In the genomic region with DNA sequence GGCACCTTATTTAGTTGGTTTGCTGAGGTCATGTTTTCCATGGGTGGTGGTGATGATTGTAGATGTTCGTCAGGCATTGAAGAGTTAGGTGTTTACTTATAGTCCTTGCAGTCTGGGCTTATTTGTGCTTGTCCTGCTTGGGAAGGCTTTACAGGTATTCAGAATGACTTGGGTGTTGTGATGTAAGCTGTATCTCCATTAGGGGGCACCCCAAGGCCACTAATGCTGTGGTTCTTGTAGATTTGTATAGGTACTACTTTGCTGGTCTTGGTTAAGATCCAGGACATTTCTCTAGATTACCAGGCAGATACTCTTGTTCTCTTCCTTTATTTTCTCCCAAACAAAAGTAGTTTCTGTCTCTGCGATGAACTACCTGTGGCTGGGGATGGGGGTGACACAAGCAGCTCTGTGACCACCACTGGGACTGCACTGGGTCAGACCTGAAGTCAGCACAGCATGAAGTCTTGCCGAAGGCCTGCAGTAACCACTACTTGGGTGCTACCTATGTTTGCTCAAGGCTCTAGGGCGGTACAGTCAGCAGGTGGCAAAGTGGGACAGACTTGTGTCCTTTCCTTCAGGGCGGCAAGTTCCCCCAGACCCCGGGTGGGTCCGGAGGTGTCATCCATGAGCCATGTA, we compare ENCODE assay signal across 9 cellular contexts. TPM values are rescaled to one million over a fixed set of nuclear protein-coding genes. Genes with fewer than 3 reads are reported as not detected.
DNase-seq lines count a peak whose midpoint lies in the region; ATAC-seq and TF ChIP-seq lines count a peak whose summit lies in the region.
"Had no signal": no experiment of that assay in that cellular context is flagged by ENCODE, and none has a peak within 500 bp of the region (broad histone marks: within the 10 kb centered on the region; RNA-seq: fewer than 3 reads in every experiment).

No MANE protein-coding gene starts in this region.

- no peaks in the 10 kb centered on the region for H3K9me3 ChIP-seq in breast epithelium
- H3K9me3 ChIP-seq in OCI-LY3 (ENCODE audit: insufficient read depth, low read length) = no peaks in the 10 kb centered on the region
- no peaks in the 10 kb centered on the region for H3K9me3 ChIP-seq in neuronal stem cell (replicated peaks in 1 of 2; ENCODE audit: control insufficient read depth in 2 of 2, insufficient read depth in 1 of 2, low read depth in 1 of 2, low read length in 2 of 2)

- H2AFZ ChIP-seq in OCI-LY3 (ENCODE audit: low read depth, low read length) (no peak overlapping the region), neuronal stem cell (ENCODE audit: low read length) (no peak overlapping the region)

- H3K4me2 ChIP-seq in OCI-LY3 (ENCODE audit: low read length) = no peak overlapping the region
- H3K4me2 ChIP-seq in neuronal stem cell (ENCODE audit: insufficient read depth, low read length, poor library complexity, severe bottlenecking) = no peak overlapping the region

- no TSS peak for BruUV-seq in MCF 10A (replicated peaks; lab: Mats Ljungman, UMichigan)

- H3K4me1 ChIP-seq in breast epithelium (no peaks in the 10 kb centered on the region), OCI-LY3 (ENCODE audit: low read length) (peaks cover 5% of the 10 kb centered on the region; the same call in 1 of the 2 replicates), foreskin keratinocyte (no peaks in the 10 kb centered on the region), neuronal stem cell (ENCODE audit: control insufficient read depth in 2 of 2, insufficient read depth in 1 of 2, low read depth in 1 of 2, low read length in 2 of 2) (peaks cover 0 to 5% of the 10 kb centered on the region in 2 donors)

- no peak overlapping the region for H3K4ac ChIP-seq in neuronal stem cell (ENCODE audit: low read length)

- H2AK5ac ChIP-seq in neuronal stem cell (ENCODE audit: low read depth, low read length) = no peak overlapping the region

- H4K20me1 ChIP-seq in OCI-LY3 (ENCODE audit: insufficient read depth, low read length) = no peaks in the 10 kb centered on the region

- H3K36me3 ChIP-seq in breast epithelium = no peaks in the 10 kb centered on the region
- H3K36me3 ChIP-seq in OCI-LY3 (replicated peaks; ENCODE audit: low read depth, low read length) = no peaks in the 10 kb centered on the region
- H3K36me3 ChIP-seq in neuronal stem cell (replicated peaks in 1 of 2; ENCODE audit: control insufficient read depth in 2 of 2, insufficient read depth in 2 of 2, low read length in 2 of 2) = no peaks in the 10 kb centered on the region

- ATAC-seq in HG02678 (IDR thresholded peaks at IDR 0.05; ENCODE audit: unreplicated experiment) = peak; percentile 65
- ATAC-seq in foreskin keratinocyte = peak; percentile 37

- no peak overlapping the region for H4K91ac ChIP-seq in neuronal stem cell (ENCODE audit: low read depth, low read length, poor library complexity)

- peaks cover 6% of the 10 kb centered on the region for H3K36me3 Mint-ChIP-seq in MCF 10A (ENCODE audit: insufficient read depth, unreplicated experiment)

- peaks cover 29% of the 10 kb centered on the region for H3K27me3 Mint-ChIP-seq in MCF 10A (ENCODE audit: insufficient read depth, unreplicated experiment)

- peak; percentile 45 for TF ChIP-seq CTCF in MCF 10A (IDR thresholded peaks at IDR 0.05; ENCODE audit: unreplicated experiment)
- TF ChIP-seq CTCF in breast epithelium (IDR thresholded peaks at IDR 0.05) = no peak
- TF ChIP-seq CTCF in OCI-LY3 (IDR thresholded peaks at IDR 0.05; ENCODE audit: low read depth, low read length) = peak; percentile 72
- peak; percentile 59 for TF ChIP-seq CTCF in foreskin keratinocyte (conservative IDR thresholded peaks at IDR 0.05)

- no peak overlapping the region for H2BK5ac ChIP-seq in neuronal stem cell (ENCODE audit: low read length)

- no peak overlapping the region for H2BK15ac ChIP-seq in neuronal stem cell (ENCODE audit: low read length)

- CTCF ChIA-PET in MCF 10A (lab: Yijun Ruan, JAX) = interaction anchor here (0.6 to 1.3 kb wide), 5 partner anchors 12 to 693 kb away, joined by 3 to 4 read pairs (median 3); no protein-coding TSS in a partner anchor

- no peak overlapping the region for H4K8ac ChIP-seq in neuronal stem cell (ENCODE audit: low read depth, low read length)

- H3K18ac ChIP-seq in neuronal stem cell (ENCODE audit: low read length) = no peak overlapping the region

- no peak overlapping the region for H3K4me3 Mint-ChIP-seq in MCF 10A (ENCODE audit: unreplicated experiment)
- H3K4me3 Mint-ChIP-seq: dendritic cell treated with granulocyte-macrophage colony-stimulating factor and Interleukin-4, amounts not matched to agents 40 ng/mL and 50 ng/mL, for 4 days had no signal

- H3K4me3 ChIP-seq in breast epithelium (no peak overlapping the region), OCI-LY3 (ENCODE audit: low read length) (no peak overlapping the region), neuronal stem cell (ENCODE audit: low read length in 2 of 2) (no peak overlapping the region)

- intact Hi-C loops in MCF 10A (cut with micrococcal nuclease) = no loop called here
- intact Hi-C loops in breast epithelium (cut with DNase I; ENCODE audit: low total_unique reads) = no loop called here

- POLR2A ChIA-PET in MCF 10A (lab: Yijun Ruan, JAX) = no interaction called here

- no CpG with 5 or more reads among the region's 7 CpGs for WGBS in neuronal stem cell (ENCODE audit: extremely low coverage in 2 of 2, insufficient read length in 2 of 2, insufficient replicate concordance in 1 of 2), 2 donors

- no peak for TF ChIP-seq POLR2A in breast epithelium (IDR thresholded peaks at IDR 0.05)

- DNase-seq in MCF 10A (ENCODE audit: unreplicated experiment) (peak; percentile 60), breast epithelium (ENCODE audit: low spot score in 2 of 2) (no peak), foreskin keratinocyte (peak in 1 of 2 donors; percentile 37), neuronal stem cell (ENCODE audit: low spot score) (no peak), dedifferentiated amniotic fluid mesenchymal stem cell (ENCODE audit: extremely low spot score) (no peak)
- DNase-seq in NK-92 treated with Interleukin-12 subunit alpha and Interleukin-12 subunit beta, amount 100 ng/mL, for 24 hours (lab: John Stamatoyannopoulos, UW) = no peak

- H2BK120ac ChIP-seq in neuronal stem cell (ENCODE audit: low read depth, low read length) = no peak overlapping the region

- no peak overlapping the region for H3K27ac ChIP-seq in breast epithelium
- H3K27ac ChIP-seq in OCI-LY3 (ENCODE audit: low read length) = no peak overlapping the region
- H3K27ac ChIP-seq in foreskin keratinocyte = no peak overlapping the region
- H3K27ac ChIP-seq in neuronal stem cell (replicated peaks; ENCODE audit: low read length) = no peak overlapping the region

- H3K27me3 ChIP-seq in breast epithelium (no peaks in the 10 kb centered on the region), OCI-LY3 (ENCODE audit: low read depth, low read length) (no peaks in the 10 kb centered on the region), foreskin keratinocyte (peaks cover 3% of the 10 kb centered on the region), neuronal stem cell (ENCODE audit: control insufficient read depth in 3 of 3, insufficient read depth in 3 of 3, low read depth in 1 of 3, low read length in 3 of 3) (no peaks in the 10 kb centered on the region)

- no peak overlapping the region for H3K9ac ChIP-seq in OCI-LY3 (ENCODE audit: low read length)
- H3K9ac ChIP-seq in neuronal stem cell (ENCODE audit: low read depth, low read length, poor library complexity) = no peak overlapping the region

- H3K14ac ChIP-seq in neuronal stem cell (ENCODE audit: low read length) = no peak overlapping the region

- H3K79me2 ChIP-seq in OCI-LY3 (ENCODE audit: low read length) = no peaks in the 10 kb centered on the region

- no peaks in the 10 kb centered on the region for H3K9me3 Mint-ChIP-seq in MCF 10A (ENCODE audit: unreplicated experiment)
- H3K9me3 Mint-ChIP-seq: dendritic cell treated with granulocyte-macrophage colony-stimulating factor and Interleukin-4, amounts not matched to agents 40 ng/mL and 50 ng/mL, for 4 days had no signal

- no peaks in the 10 kb centered on the region for H3K79me1 ChIP-seq in neuronal stem cell (ENCODE audit: low read depth, low read length)

- no peak overlapping the region for H2BK12ac ChIP-seq in neuronal stem cell (ENCODE audit: low read length)

- no peak overlapping the region for H3K27ac Mint-ChIP-seq in MCF 10A (ENCODE audit: low read depth, unreplicated experiment)
- H3K27ac Mint-ChIP-seq: dendritic cell treated with granulocyte-macrophage colony-stimulating factor and Interleukin-4, amounts not matched to agents 40 ng/mL and 50 ng/mL, for 4 days had no signal

- no peaks in the 10 kb centered on the region for H3K4me1 Mint-ChIP-seq in MCF 10A (ENCODE audit: insufficient read depth, unreplicated experiment)

- H3K23ac ChIP-seq in neuronal stem cell (ENCODE audit: low read depth, low read length, poor library complexity) = no peak overlapping the region

RNA-seq across cellular contexts. Expression of a gene that starts 35.8 kb away (rescaled TPM):
- total RNA-seq in MCF 10A (2022) (3.9 and 5.6 TPM in 2 replicates), breast epithelium (10 to 100 TPM; 14.1 to 21.5 (median 15.8) TPM), foreskin keratinocyte (9.6 and 9.9 TPM in 2 replicates)
- polyA plus RNA-seq in foreskin keratinocyte = 3.5 and 4.3 TPM in 2 replicates
- polyA plus RNA-seq in neuronal stem cell (2013, experiment 1 of 2) = 14.6 TPM
- polyA plus RNA-seq in neuronal stem cell (2013, experiment 2 of 2) = 14.4 TPM

Comparison
In these comparisons a context has a peak if more than half of its experiments do, and no peak if none do; other contexts are left out.
1. CTCF ChIP-seq: peak in MCF 10A (single experiment), OCI-LY3 (single experiment) and foreskin keratinocyte (single experiment); none in breast epithelium (0 of 3).